In genomic region chr4:186347743-186348142, GRCh38 we compare ENCODE assay signal across 1 cellular context.
TF ChIP-seq lines count a peak whose summit lies in the region.

No MANE protein-coding gene starts in this region.

TF ChIP-seq in H1, 55 proteins besides CTCF, POLR2A, EP300 and RAD21 (continued from another document):
- TF ChIP-seq CHD7 (IDR thresholded peaks at IDR 0.05; ENCODE audit: insufficient replicate concordance, low read length) (no peak), EGR1 (IDR thresholded peaks at IDR 0.05; ENCODE audit: borderline replicate concordance, low read depth, low read length) (no peak)
